ENCODE assay signal across 24 cellular contexts in the genomic region with DNA sequence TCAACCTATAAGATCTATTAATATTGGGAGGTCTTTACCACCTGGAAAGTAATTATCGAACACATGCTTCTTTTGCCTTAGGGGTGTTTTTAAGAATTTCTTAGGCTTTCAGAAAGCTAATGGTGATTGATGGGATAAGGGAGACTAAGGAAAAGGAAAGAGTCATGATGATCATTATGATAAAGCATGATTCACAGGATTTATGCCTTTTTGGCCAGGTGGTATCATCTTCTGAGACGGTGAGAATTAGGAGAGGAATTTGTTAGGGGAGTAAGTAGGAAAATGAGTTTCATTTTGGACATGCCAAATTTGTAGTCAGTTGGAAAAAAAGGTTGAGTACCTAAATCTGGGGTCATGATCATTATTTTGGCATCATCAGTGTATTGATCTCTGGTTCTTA.
"Had no signal": no experiment of that assay in that cellular context is flagged by ENCODE, and none has a peak within 500 bp of the region (broad histone marks: within the 10 kb centered on the region; RNA-seq: fewer than 3 reads in every experiment).

No MANE protein-coding gene starts in this region.

- ATAC-seq: activated CD4-positive, alpha-beta T cell treated with anti-CD3 and anti-CD28 coated beads for 36 hours; activated T-cell treated with anti-CD3 and anti-CD28 coated beads, Interleukin-2, amount 50 U/mL, for 4 hours; esophagus mucosa; gastrocnemius medialis; left colon; mucosa of descending colon; pancreas; stimulated activated naive CD8-positive, alpha-beta T cell treated with anti-CD3 and anti-CD28 coated beads, Interleukin-15, Interleukin-2, amounts not matched to agents 100 U/mL and 50 U/mL, for 24 hours; WTC11 had no signal

- FAIRE-seq: pancreas had no signal

- H3K27ac ChIP-seq: adrenal gland, gastrocnemius medialis, pancreas, tibial artery had no signal

- H3K36me3 ChIP-seq: adrenal gland, gastrocnemius medialis, pancreas had no signal

- H3K9me3 ChIP-seq: adrenal gland, gastrocnemius medialis, mucosa of descending colon, pancreas, tibial artery had no signal

- DNase-seq: activated CD4-positive, alpha-beta T cell treated with anti-CD3 and anti-CD28 coated beads for 36 hours; activated CD4-positive, alpha-beta T cell treated with anti-CD3 and anti-CD28 coated beads, Interleukin-2, amount 50 U/mL, for 4 hours; activated CD8-positive, alpha-beta memory T cell treated with anti-CD3 and anti-CD28 coated beads, Interleukin-2, amount 50 U/mL, for 48 hours; activated naive CD4-positive, alpha-beta T cell; activated T-cell treated with anti-CD3 and anti-CD28 coated beads, Interleukin-2, amount 50 U/mL, for 4 hours; adrenal gland; effector CD8-positive, alpha-beta T cell; gastrocnemius medialis; left colon; mesenchymal stem cell; mucosa of descending colon; nephron progenitor cell; pancreas; right cardiac atrium; stimulated activated CD4-positive, alpha-beta T cell treated with anti-CD3 and anti-CD28 coated beads, Interleukin-12 subunit alpha, Interleukin-12 subunit beta, amount 100 ng/mL, for 4 hours; stimulated activated CD4-positive, alpha-beta T cell treated with anti-CD3 and anti-CD28 coated beads, Interleukin-4, amount 100 ng/mL, for 4 hours; stimulated activated naive CD8-positive, alpha-beta T cell treated with anti-CD3 and anti-CD28 coated beads, Interleukin-15, Interleukin-2, amounts not matched to agents 100 U/mL and 50 U/mL, for 24 hours; T-helper 9 cell; tibial artery had no signal

- H3K4me3 ChIP-seq: adrenal gland, gastrocnemius medialis, mucosa of descending colon, pancreas, tibial artery had no signal

- H3K27ac Mint-ChIP-seq: activated CD4-positive, alpha-beta T cell treated with anti-CD3 and anti-CD28 coated beads for 36 hours; activated naive CD8-positive, alpha-beta T cell; activated T-helper 2 cell treated with anti-CD3 and anti-CD28 coated beads, Interferon-gamma antibody, Interleukin-2, Interleukin-4, amounts not matched to agents 10 μg/mL and 5 μg/mL and 100 μg/mL, durations not matched to agents 14 hours and 24 hours and 36 hours; dendritic cell treated with granulocyte-macrophage colony-stimulating factor and Interleukin-4, amounts not matched to agents 40 ng/mL and 50 ng/mL, for 4 days; nephron progenitor cell; WTC11 had no signal

- H3K27me3 ChIP-seq: adrenal gland, gastrocnemius medialis, pancreas, tibial artery had no signal

- H3K27me3 Mint-ChIP-seq: activated CD4-positive, alpha-beta T cell treated with anti-CD3 and anti-CD28 coated beads for 36 hours; activated naive CD8-positive, alpha-beta T cell; dendritic cell treated with granulocyte-macrophage colony-stimulating factor and Interleukin-4, amounts not matched to agents 40 ng/mL and 50 ng/mL, for 4 days had no signal

- H3K4me3 Mint-ChIP-seq: activated CD4-positive, alpha-beta T cell treated with anti-CD3 and anti-CD28 coated beads for 36 hours; activated naive CD8-positive, alpha-beta T cell; activated T-cell treated with anti-CD3 and anti-CD28 coated beads, Interleukin-2, amount 50 U/mL, for 4 hours; dendritic cell treated with granulocyte-macrophage colony-stimulating factor and Interleukin-4, amounts not matched to agents 40 ng/mL and 50 ng/mL, for 4 days; nephron progenitor cell; WTC11 had no signal

- H3K4me1 ChIP-seq: pancreas had no signal

- H3K9me3 Mint-ChIP-seq: activated T-cell treated with anti-CD3 and anti-CD28 coated beads, Interleukin-2, amount 50 U/mL, for 4 hours; activated T-helper 2 cell treated with anti-CD3 and anti-CD28 coated beads, Interferon-gamma antibody, Interleukin-2, Interleukin-4, amounts not matched to agents 10 μg/mL and 5 μg/mL and 100 μg/mL, durations not matched to agents 14 hours and 24 hours and 36 hours; dendritic cell treated with granulocyte-macrophage colony-stimulating factor and Interleukin-4, amounts not matched to agents 40 ng/mL and 50 ng/mL, for 4 days had no signal

- H3K4me1 Mint-ChIP-seq: nephron progenitor cell, WTC11 had no signal
